Comparison of ENCODE assay signal across 32 cellular contexts in the genomic region with DNA sequence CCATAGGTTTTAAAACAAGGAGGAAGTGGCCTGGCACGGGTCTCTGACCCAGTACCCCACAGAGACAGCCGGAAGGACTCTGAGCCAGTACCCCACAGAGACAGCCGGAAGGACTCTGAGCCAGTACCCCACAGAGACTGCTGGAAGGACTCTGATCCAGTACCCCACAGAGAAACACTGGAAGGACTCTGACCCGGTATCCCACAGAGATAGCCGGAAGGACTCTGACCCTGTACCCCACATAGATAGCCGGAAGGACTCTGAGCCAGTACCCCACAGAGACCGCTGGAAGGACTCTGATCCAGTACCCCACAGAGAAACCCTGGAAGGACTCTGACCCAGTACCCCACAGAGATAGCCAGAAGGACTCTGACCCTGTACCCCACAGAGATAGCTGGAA. TPM values are rescaled to one million over a fixed set of nuclear protein-coding genes. Genes with fewer than 3 reads are reported as not detected.
"Had no signal": no experiment of that assay in that cellular context is flagged by ENCODE, and none has a peak within 500 bp of the region (broad histone marks: within the 10 kb centered on the region; RNA-seq: fewer than 3 reads in every experiment).

No MANE protein-coding gene starts in this region.

- H3K9me3 ChIP-seq: colonic mucosa, esophagus squamous epithelium, gastrocnemius medialis, heart right ventricle, left lung, lower lobe of right lung, mucosa of descending colon had no signal

- ATAC-seq: effector memory CD8-positive, alpha-beta T cell; esophagus mucosa; gastrocnemius medialis; heart right ventricle; left cardiac atrium; left lung; left ventricle myocardium superior; lower lobe of right lung; mucosa of descending colon had no signal

- H3K27ac ChIP-seq: colonic mucosa, epithelial cell of prostate, esophagus squamous epithelium, gastrocnemius medialis, heart right ventricle, left lung, lower lobe of right lung had no signal

- H3K36me3 ChIP-seq: colonic mucosa, esophagus squamous epithelium, gastrocnemius medialis, heart right ventricle, left lung, lower lobe of right lung had no signal

- DNase-seq: colonic mucosa; cortex of kidney; effector CD8-positive, alpha-beta T cell; effector memory CD8-positive, alpha-beta T cell; endodermal cell; erythroblast; esophagus squamous epithelium; foreskin fibroblast; foreskin melanocyte; gastrocnemius medialis; glutamatergic neuron; heart right ventricle; hippocampal formation; left cardiac atrium; left ventricle myocardium superior; lower lobe of right lung; mesenchymal stem cell; mucosa of descending colon had no signal

- FAIRE-seq: endometrium, islet of Langerhans, keratinocyte had no signal

- H3K4me3 ChIP-seq: colonic mucosa, esophagus squamous epithelium, gastrocnemius medialis, heart right ventricle, left lung, lower lobe of right lung, mucosa of descending colon had no signal

- H3K4me1 ChIP-seq: colonic mucosa, gastrocnemius medialis, left lung, lower lobe of right lung had no signal

- H3K27me3 ChIP-seq: colonic mucosa, esophagus squamous epithelium, gastrocnemius medialis, heart right ventricle had no signal

RNA-seq across cellular contexts. Expression of gene TRARG1, which starts 49.0 kb away (rescaled TPM):
- total RNA-seq: dermis microvascular lymphatic vessel endothelial cell, endodermal cell, esophagus mucosa, esophagus squamous epithelium, glomerular endothelial cell, kidney epithelial cell, left lung, lower lobe of right lung, lung microvascular endothelial cell, mesothelial cell of epicardium, myocyte had no signal
- polyA plus RNA-seq: keratinocyte had no signal

RNA-seq across cellular contexts. Expression of gene BHLHA9, which starts 58.2 kb away (rescaled TPM):
- total RNA-seq: colonic mucosa, dermis microvascular lymphatic vessel endothelial cell, esophagus mucosa, esophagus squamous epithelium, gastrocnemius medialis, glomerular endothelial cell, kidney epithelial cell, left cardiac atrium, left lung, left ventricle myocardium superior, lower leg skin, lower lobe of right lung, lung microvascular endothelial cell, mesenteric fat pad, mesothelial cell of epicardium, mucosa of descending colon, myocyte had no signal
- polyA plus RNA-seq: heart right ventricle, keratinocyte had no signal
